In genomic region chr12:110266980-110267620, GRCh38 we compare ENCODE assay signal across 8 cellular contexts. TPM values are rescaled to one million over a fixed set of nuclear protein-coding genes. Genes with fewer than 3 reads are reported as not detected.
DNase-seq lines count a peak whose midpoint lies in the region; ATAC-seq and TF ChIP-seq lines count a peak whose summit lies in the region.

No MANE protein-coding gene starts in this region.

- TF ChIP-seq CTCF in RWPE2 (IDR thresholded peaks at IDR 0.05; ENCODE audit: poor library complexity, severe bottlenecking) (no peak), cardiac muscle cell (IDR thresholded peaks at IDR 0.05; ENCODE audit: low read depth, low read length) (no peak)

- H3K9ac ChIP-seq in subcutaneous abdominal adipose tissue (ENCODE audit: low read length in 5 of 5), result peak overlapping the region in 1 of 5 donors; percentile 30

- H3K4me1 ChIP-seq in RWPE2 (ENCODE audit: insufficient read depth, poor library complexity, severe bottlenecking), result peaks cover 49% of the 10 kb centered on the region
- peaks cover 48% of the 10 kb centered on the region for H3K4me1 ChIP-seq in cardiac muscle cell (ENCODE audit: low read depth)
- peaks cover 4 to 21% (median 14%) of the 10 kb centered on the region in 5 donors for H3K4me1 ChIP-seq in subcutaneous abdominal adipose tissue (ENCODE audit: control insufficient read depth in 5 of 5, insufficient read depth in 5 of 5, low read length in 5 of 5)

- H3K4me3 ChIP-seq in RWPE2 (ENCODE audit: severe bottlenecking), result no peak overlapping the region
- H3K4me3 ChIP-seq in cardiac muscle cell, result no peak overlapping the region
- H3K4me3 ChIP-seq in subcutaneous abdominal adipose tissue (ENCODE audit: low read depth in 1 of 5, low read length in 5 of 5), result peak overlapping the region; percentile 5 to 44 (median 15)

- H3K9me3 ChIP-seq in RWPE2 (ENCODE audit: severe bottlenecking) (no peaks in the 10 kb centered on the region), cardiac muscle cell (ENCODE audit: low read depth) (no peaks in the 10 kb centered on the region), subcutaneous abdominal adipose tissue (ENCODE audit: control insufficient read depth in 5 of 5, low read length in 5 of 5) (no peaks in the 10 kb centered on the region)

- peak overlapping the region; percentile 94 for H3K27ac ChIP-seq in RWPE2 (ENCODE audit: poor library complexity, severe bottlenecking)
- peak overlapping the region; percentile 73 for H3K27ac ChIP-seq in cardiac muscle cell
- H3K27ac ChIP-seq in subcutaneous abdominal adipose tissue (ENCODE audit: low read depth, low read length), result no peak overlapping the region
- H3K27ac ChIP-seq in caudate nucleus (ENCODE audit: low read depth, low read length), result no peak overlapping the region

- H3K36me3 ChIP-seq in RWPE2 (ENCODE audit: low read depth) (no peaks in the 10 kb centered on the region), cardiac muscle cell (no peaks in the 10 kb centered on the region), subcutaneous abdominal adipose tissue (ENCODE audit: control insufficient read depth in 5 of 5, insufficient read depth in 5 of 5, low read length in 5 of 5) (no peaks in the 10 kb centered on the region)

- ATAC-seq in RWPE2 (ENCODE audit: low read depth), result peak; percentile 17; the same call in 1 of the 3 replicates
- ATAC-seq in HG03432 (IDR thresholded peaks at IDR 0.05; ENCODE audit: unreplicated experiment), result no peak
- ATAC-seq in HG03039 (IDR thresholded peaks at IDR 0.05; ENCODE audit: unreplicated experiment), result no peak

- H3K27me3 ChIP-seq in RWPE2 (ENCODE audit: insufficient read depth, poor library complexity, severe bottlenecking) (no peaks in the 10 kb centered on the region), cardiac muscle cell (no peaks in the 10 kb centered on the region), subcutaneous abdominal adipose tissue (ENCODE audit: control insufficient read depth in 5 of 5, insufficient read depth in 4 of 5, low read length in 5 of 5) (no peaks in the 10 kb centered on the region)

- peak; percentile 62 for DNase-seq in HT1080 (ENCODE audit: low read depth)
- DNase-seq in RWPE2 (ENCODE audit: low spot score), result no peak
- peak; percentile 64 to 87 for DNase-seq in cardiac muscle cell (ENCODE audit: low read depth in 1 of 2, low spot score in 1 of 2)
- DNase-seq in caudate nucleus (lab: John Stamatoyannopoulos, UW), result no peak
- no peak for DNase-seq in stimulated activated CD4-positive, alpha-beta T cell treated with anti-CD3 and anti-CD28 coated beads, Interleukin-1b, Interleukin-23, amount 100 ng/mL, for 48 hours

RNA-seq across cellular contexts. Expression of gene ATP2A2, which starts 13.9 kb away (rescaled TPM):
- total RNA-seq in HT1080 (2014; rRNA removed; shearing (Covaris generic)), result 93.8 and 114 TPM in 2 replicates
- 108 and 138 TPM in 2 replicates for polyA plus RNA-seq in HT1080 (2015; cell fraction: cytosol; rRNA removed)
- polyA plus RNA-seq in HT1080 (2015; cell fraction: nucleus; rRNA removed), result 284 and 324 TPM in 2 replicates
- 297 and 328 TPM in 2 replicates for total RNA-seq in cardiac muscle cell
- polyA plus RNA-seq in cardiac muscle cell, result 300 and 400 TPM in 2 replicates

Comparison
In these comparisons a context has a peak if more than half of its experiments do, and no peak if none do; other contexts are left out.
1. DNase-seq: peak in HT1080 (single experiment) and cardiac muscle cell (2 of 2); none in RWPE2 (single experiment), caudate nucleus (0 of 61) and stimulated activated CD4-positive, alpha-beta T cell treated with anti-CD3 and anti-CD28 coated beads, Interleukin-1b, Interleukin-23, amount 100 ng/mL, for 48 hours (single experiment).
2. H3K27ac ChIP-seq: peak in RWPE2 (single experiment) and cardiac muscle cell (single experiment); none in subcutaneous abdominal adipose tissue (single experiment) and caudate nucleus (single experiment).
3. H3K4me3 ChIP-seq: peak in subcutaneous abdominal adipose tissue (5 of 5); none in RWPE2 (single experiment) and cardiac muscle cell (single experiment).